Comparison of ENCODE assay signal across 8 cellular contexts in genomic region chr6:150865406-150866146, GRCh38. TPM values are rescaled to one million over a fixed set of nuclear protein-coding genes. Genes with fewer than 3 reads are reported as not detected.
DNase-seq lines count a peak whose midpoint lies in the region; ATAC-seq and TF ChIP-seq lines count a peak whose summit lies in the region.

TSS of gene MTHFD1L (plus strand) at chr6:150865702. CDS start at chr6:150865823, 121 bp downstream.

- peak within 1 kb of the TSS; percentile 67 for H3K27ac ChIP-seq in C4-2B

- H3K4me1 ChIP-seq in mononuclear cell (ENCODE audit: insufficient read depth, low read length): peaks cover 23% of the 10 kb centered on the region

- H3K4me3 ChIP-seq in mononuclear cell (ENCODE audit: low read length): peak within 1 kb of the TSS; percentile 49

- no peaks in the 10 kb centered on the region for H3K9me3 ChIP-seq in mononuclear cell (ENCODE audit: low read depth, low read length)

- ATAC-seq in GM19043 (IDR thresholded peaks at IDR 0.05; ENCODE audit: low read depth, unreplicated experiment) (peak; percentile 69), HG03342 (IDR thresholded peaks at IDR 0.05; ENCODE audit: unreplicated experiment) (peak; percentile 76)

- DNase-seq in NOMO-1 (lab: John Stamatoyannopoulos, UW; ENCODE audit: unreplicated experiment in 2 of 2) (peak; percentile 69 to 77), epidermal melanocyte (ENCODE audit: insufficient read length, low spot score) (peak; percentile 81)
- peak; percentile 88 for DNase-seq in activated CD8-positive, alpha-beta memory T cell treated with anti-CD3 and anti-CD28 coated beads, Interleukin-2, amount 50 U/mL, for 48 hours
- DNase-seq in stimulated activated CD8-positive, alpha-beta memory T cell treated with anti-CD3 and anti-CD28 coated beads, Interleukin-4, amount 100 ng/mL, for 1 hour (ENCODE audit: low read depth in 2 of 2, low spot score in 1 of 2): peak; percentile 22 to 37

- peak; percentile 87 for TF ChIP-seq CTCF in C4-2B (conservative IDR thresholded peaks at IDR 0.05)

- H3K27me3 ChIP-seq in mononuclear cell (ENCODE audit: insufficient read depth, low read length): no peaks in the 10 kb centered on the region

RNA-seq across cellular contexts. Expression of gene MTHFD1L, which starts in this region (rescaled TPM):
- 4.0 TPM for total RNA-seq in mononuclear cell

Comparison
In these comparisons a context has a peak if more than half of its experiments do, and no peak if none do; other contexts are left out.
1. Peak in every context shown above with its lines: DNase-seq, ATAC-seq, H3K4me3 ChIP-seq and H3K27ac ChIP-seq.
2. DNase-seq: peak in every context shown above with its lines; median percentile 88 in activated CD8-positive, alpha-beta memory T cell treated with anti-CD3 and anti-CD28 coated beads, Interleukin-2, amount 50 U/mL, for 48 hours; 81 in epidermal melanocyte; 73 in NOMO-1; 30 in stimulated activated CD8-positive, alpha-beta memory T cell treated with anti-CD3 and anti-CD28 coated beads, Interleukin-4, amount 100 ng/mL, for 1 hour.